In genomic region chr1:89532228-89532627, GRCh38 we compare ENCODE assay signal across 25 cellular contexts. TPM values are rescaled to one million over a fixed set of nuclear protein-coding genes. Genes with fewer than 3 reads are reported as not detected.
DNase-seq lines count a peak whose midpoint lies in the region; ATAC-seq, FAIRE-seq and TF ChIP-seq lines count a peak whose summit lies in the region.
"Had no signal": no experiment of that assay in that cellular context is flagged by ENCODE, and none has a peak within 500 bp of the region (broad histone marks: within the 10 kb centered on the region; RNA-seq: fewer than 3 reads in every experiment).

No MANE protein-coding gene starts in this region.

- in situ Hi-C loops in K562 (cut with MboI): no loop called here

- no peak overlapping the region for H3K9ac ChIP-seq in K562 (ENCODE audit: insufficient read depth in 1 of 2, low read depth in 2 of 2, low read length in 2 of 2)
- H3K9ac ChIP-seq: GM23248 had no signal

- no peak for TF ChIP-seq POLR2A in K562 (conservative IDR thresholded peaks at IDR 0.05)

- ATAC-seq in K562 (no peak), sciatic nerve (no peak), HG02588 (IDR thresholded peaks at IDR 0.05; ENCODE audit: unreplicated experiment) (no peak)
- ATAC-seq: CD8-positive, alpha-beta T cell; GM12878 had no signal

- peaks cover 0 to 68% of the 10 kb centered on the region in 2 experiments; a peak in 4 of 5 replicates for H3K4me1 ChIP-seq in K562 (replicated peaks in 1 of 2; ENCODE audit: control insufficient read depth in 2 of 2, insufficient read depth in 2 of 2, low read length in 2 of 2)

- H3K4me2 ChIP-seq in K562 (ENCODE audit: insufficient read depth, low read length): peak overlapping the region; percentile 10; the same call in 1 of the 2 replicates

- peaks cover 71% of the 10 kb centered on the region for H3K36me3 Mint-ChIP-seq in activated CD4-positive, alpha-beta T cell treated with anti-CD3 and anti-CD28 coated beads, Interleukin-2, amount 10 ng/mL, durations not matched to agents 24 days and 14 days (ENCODE audit: low read depth)
- peaks cover 43% of the 10 kb centered on the region for H3K36me3 Mint-ChIP-seq in activated naive CD8-positive, alpha-beta T cell
- H3K36me3 Mint-ChIP-seq in activated naive CD8-positive, alpha-beta T cell treated with anti-CD3 and anti-CD28 coated beads for 36 hours: peaks cover 72% of the 10 kb centered on the region

- H2AFZ ChIP-seq in K562 (ENCODE audit: low read depth, low read length): no peak overlapping the region
- H2AFZ ChIP-seq: GM23248 had no signal

- no peak for TF ChIP-seq EP300 in K562 (IDR thresholded peaks at IDR 0.05; ENCODE audit: low read length)

- no peaks in the 10 kb centered on the region for H3K9me1 ChIP-seq in K562 (ENCODE audit: control insufficient read depth, insufficient read depth, low read length)

- H3K27me3 ChIP-seq in K562 (ENCODE audit: control insufficient read depth in 2 of 2, insufficient read depth in 2 of 2, low read length in 2 of 2): no peaks in the 10 kb centered on the region
- H3K27me3 ChIP-seq: MG63 had no signal

- no peaks in the 10 kb centered on the region for H3K27me3 Mint-ChIP-seq in activated CD4-positive, alpha-beta T cell treated with anti-CD3 and anti-CD28 coated beads, Interleukin-2, amount 10 ng/mL, durations not matched to agents 24 days and 14 days
- H3K27me3 Mint-ChIP-seq in activated naive CD8-positive, alpha-beta T cell: no peaks in the 10 kb centered on the region
- no peaks in the 10 kb centered on the region for H3K27me3 Mint-ChIP-seq in activated naive CD8-positive, alpha-beta T cell treated with anti-CD3 and anti-CD28 coated beads for 36 hours

- H3K79me2 ChIP-seq in K562 (ENCODE audit: control insufficient read depth, insufficient read depth, low read length): peaks cover 98% of the 10 kb centered on the region

- peaks cover 8% of the 10 kb centered on the region for H3K9me3 Mint-ChIP-seq in activated CD4-positive, alpha-beta T cell treated with anti-CD3 and anti-CD28 coated beads, Interleukin-2, amount 10 ng/mL, durations not matched to agents 24 days and 14 days
- H3K9me3 Mint-ChIP-seq in activated naive CD8-positive, alpha-beta T cell (ENCODE audit: low read depth): peaks cover 5% of the 10 kb centered on the region
- peaks cover 7% of the 10 kb centered on the region for H3K9me3 Mint-ChIP-seq in activated naive CD8-positive, alpha-beta T cell treated with anti-CD3 and anti-CD28 coated beads for 36 hours
- H3K9me3 Mint-ChIP-seq: CD8-positive, alpha-beta T cell; H9 had no signal

- TF ChIP-seq CTCF in K562 (IDR thresholded peaks at IDR 0.05 in 2 of 3, conservative IDR thresholded peaks at IDR 0.05 in 1 of 3; ENCODE audit: insufficient read depth in 2 of 3, low read depth in 1 of 3, low read length in 3 of 3): no peak

- 89% methylated on average over 4 of the region's 4 CpGs for WGBS in K562 (ENCODE audit: insufficient coverage, low coverage, missing lambda C conversion rate)

- peaks cover 56% of the 10 kb centered on the region for H3K4me1 Mint-ChIP-seq in activated CD4-positive, alpha-beta T cell treated with anti-CD3 and anti-CD28 coated beads, Interleukin-2, amount 10 ng/mL, durations not matched to agents 24 days and 14 days
- H3K4me1 Mint-ChIP-seq in activated naive CD8-positive, alpha-beta T cell (ENCODE audit: low read depth): peaks cover 70% of the 10 kb centered on the region
- H3K4me1 Mint-ChIP-seq in activated naive CD8-positive, alpha-beta T cell treated with anti-CD3 and anti-CD28 coated beads for 36 hours: peaks cover 64% of the 10 kb centered on the region

- H3K27ac Mint-ChIP-seq in activated CD4-positive, alpha-beta T cell treated with anti-CD3 and anti-CD28 coated beads, Interleukin-2, amount 10 ng/mL, durations not matched to agents 24 days and 14 days: peak overlapping the region; percentile 48
- peak overlapping the region; percentile 72 for H3K27ac Mint-ChIP-seq in activated naive CD8-positive, alpha-beta T cell
- no peak overlapping the region for H3K27ac Mint-ChIP-seq in activated naive CD8-positive, alpha-beta T cell treated with anti-CD3 and anti-CD28 coated beads for 36 hours
- H3K27ac Mint-ChIP-seq: CD8-positive, alpha-beta T cell had no signal

- TF ChIP-seq RAD21 in K562 (CRISPR knock-in tag; conservative IDR thresholded peaks at IDR 0.05 in 1 of 2, IDR thresholded peaks at IDR 0.05 in 1 of 2): no peak

- H3K27ac ChIP-seq in K562 (ENCODE audit: extremely low read depth, low read depth, low read length): peak overlapping the region; percentile 9; the same call in 1 of the 3 replicates
- H3K27ac ChIP-seq: GM23248, RWPE1 had no signal

- H4K20me1 ChIP-seq in K562 (replicated peaks; ENCODE audit: control insufficient read depth, insufficient read depth, low read length): peaks cover 5% of the 10 kb centered on the region; the same call in 1 of the 2 replicates

- H3K4me3 ChIP-seq in K562: no peak overlapping the region
- H3K4me3 ChIP-seq: GM12878, GM23248, MG63 had no signal

- peaks cover 81% of the 10 kb centered on the region for H3K36me3 ChIP-seq in K562 (ENCODE audit: control insufficient read depth, insufficient read depth, low read length)
- H3K36me3 ChIP-seq: MG63 had no signal

- POLR2A ChIA-PET in K562 (lab: Yijun Ruan, JAX): interaction anchor here (1.9 kb wide), 2 partner anchors 8 to 16 kb away, joined by 5 to 10 read pairs; no protein-coding TSS in a partner anchor

- peak; percentile 37 for DNase-seq in activated CD4-positive, alpha-beta T cell treated with anti-CD3 and anti-CD28 coated beads, Interleukin-2, amount 10 ng/mL, durations not matched to agents 24 days and 14 days
- DNase-seq in activated CD4-positive, alpha-beta T cell treated with anti-CD3 and anti-CD28 coated beads for 48 hours: no peak
- DNase-seq in activated naive CD8-positive, alpha-beta T cell treated with anti-CD3 and anti-CD28 coated beads for 36 hours: no peak
- DNase-seq in K562 (ENCODE audit: extremely low read depth in 1 of 4, low spot score in 3 of 4) (no peak), sciatic nerve (ENCODE audit: low spot score) (no peak), NCI-H1930 (lab: John Stamatoyannopoulos, UW) (no peak)
- DNase-seq: 8988T; AML-193; C1 segment of cervical spinal cord; CD8-positive, alpha-beta T cell; DND-41; GM23248; H9; MG63; NCI-H1092; NCI-H1436; NCI-H187 treated with DMSO at 0.1 percent for 48 hours; NCI-H510A treated with DMSO at 0.1 percent for 48 hours; NCI-H774; NK-92 treated with Interleukin-12 subunit alpha and Interleukin-12 subunit beta, amount 100 ng/mL, for 24 hours; SHP77 treated with DMSO at 0.1 percent for 48 hours had no signal

- CTCF ChIA-PET in K562 (lab: Yijun Ruan, JAX; ENCODE audit: low intra/inter-chr PET ratio): no interaction called here

- H3K4me3 Mint-ChIP-seq in activated CD4-positive, alpha-beta T cell treated with anti-CD3 and anti-CD28 coated beads, Interleukin-2, amount 10 ng/mL, durations not matched to agents 24 days and 14 days: peak overlapping the region; percentile 35
- H3K4me3 Mint-ChIP-seq in activated naive CD8-positive, alpha-beta T cell: peak overlapping the region; percentile 77
- no peak overlapping the region for H3K4me3 Mint-ChIP-seq in activated naive CD8-positive, alpha-beta T cell treated with anti-CD3 and anti-CD28 coated beads for 36 hours
- H3K4me3 Mint-ChIP-seq: CD8-positive, alpha-beta T cell; H9 had no signal

- intact Hi-C loops in activated CD4-positive, alpha-beta T cell treated with anti-CD3 and anti-CD28 coated beads, Interleukin-2, amount 10 ng/mL, durations not matched to agents 24 days and 14 days (cut with micrococcal nuclease): no loop called here
- intact Hi-C loops in K562 (cut with micrococcal nuclease) (loop anchor here (10.0 kb wide), 1 partner anchor 173 kb away; no protein-coding TSS in a partner anchor), sciatic nerve (cut with DNase I) (no loop called here)

- FAIRE-seq in K562 (lab: Jason Lieb, UNC): no peak
- FAIRE-seq: GM12878 had no signal

- BruUV-seq in K562 (replicated peaks; lab: Mats Ljungman, UMichigan): no TSS peak

- H3K9me3 ChIP-seq in K562 (replicated peaks; ENCODE audit: control insufficient read depth, insufficient read depth, low read depth, low read length): peaks cover 9% of the 10 kb centered on the region
- H3K9me3 ChIP-seq: MG63 had no signal

TF ChIP-seq in K562, 482 proteins besides CTCF, POLR2A, EP300 and RAD21 (continues in another document):
- peak; percentile 85; the same call in 1 of the 2 replicates for TF ChIP-seq CC2D1A (IDR thresholded peaks at IDR 0.05)

RNA-seq across cellular contexts. Expression of gene LRRC8B, which starts 7.6 kb away (rescaled TPM):
- 74.5 and 76.8 TPM in 2 replicates for total RNA-seq in activated CD4-positive, alpha-beta T cell treated with anti-CD3 and anti-CD28 coated beads, Interleukin-2, amount 10 ng/mL, durations not matched to agents 24 days and 14 days
- 10 to 100 TPM; 22.3 to 24.5 TPM for total RNA-seq in activated naive CD8-positive, alpha-beta T cell treated with anti-CD3 and anti-CD28 coated beads for 36 hours
- 81.4 and 138 TPM in 2 replicates for total RNA-seq in K562 (2011; cell fraction: chromatin; rRNA removed; ENCODE audit: low replicate concordance)
- 30.5 and 31.5 TPM in 2 replicates for total RNA-seq in K562 (2011; cell fraction: nucleolus; rRNA removed)
- 59.8 and 105 TPM in 2 replicates for total RNA-seq in K562 (2011; cell fraction: nucleoplasm; rRNA removed)
- 9.2 and 9.7 TPM in 2 replicates for total RNA-seq in K562 (2014; rRNA removed)
- total RNA-seq in K562 (2014; rRNA removed; fragmentation: Illumina TruSeq; extraction: Trizol): 17.1 and 21.9 TPM in 2 replicates
- 13.5 and 14.4 TPM in 2 replicates for total RNA-seq in K562 (2015; rRNA removed; fragmentation: Illumina TruSeq; extraction: Trizol)
- 20.3 and 25.7 TPM in 2 replicates for total RNA-seq in K562 (2021)
- 42.3 and 43.7 TPM in 2 replicates for polyA plus RNA-seq in K562 (2011; rRNA removed)
- 41.1 and 45.8 TPM in 2 replicates for polyA plus RNA-seq in K562 (2011; cell fraction: cytosol; rRNA removed)
- 32.4 and 41.6 TPM in 2 replicates for polyA plus RNA-seq in K562 (2011; cell fraction: nucleus; rRNA removed)
- polyA plus RNA-seq in K562 (2012): 9.3 and 9.9 TPM in 2 replicates
- 15.8 and 16.0 TPM in 2 replicates for polyA plus RNA-seq in K562 (2014; fragmentation: Illumina TruSeq; extraction: Trizol)
- polyA plus RNA-seq in K562 (2014; fragmentation: Nextera tagmentation; extraction: Ambion mirVana): 1 to 10 TPM; 4.3 to 5.7 TPM
- 10.5 and 12.3 TPM in 2 replicates for polyA plus RNA-seq in K562 (2014; rRNA removed)
- 79.3 and 80.5 TPM in 2 replicates for polyA minus RNA-seq in K562 (2011; rRNA and poly(A)+ RNA removed)
- 32.1 and 35.7 TPM in 2 replicates for polyA minus RNA-seq in K562 (2011; cell fraction: cytosol; rRNA and poly(A)+ RNA removed)
- 33.3 and 46.1 TPM in 2 replicates for polyA minus RNA-seq in K562 (2011; cell fraction: nucleus; rRNA and poly(A)+ RNA removed)
- total RNA-seq in sciatic nerve: 21.9 TPM
